Comparison of ENCODE assay signal across 8 cellular contexts in genomic region chr11:46389450-46390330, GRCh38. TPM values are rescaled to one million over a fixed set of nuclear protein-coding genes. Genes with fewer than 3 reads are reported as not detected.
DNase-seq lines count a peak whose midpoint lies in the region; ATAC-seq and TF ChIP-seq lines count a peak whose summit lies in the region.

No MANE protein-coding gene starts in this region.

- TF ChIP-seq RAD21 in Ishikawa (IDR thresholded peaks at IDR 0.05; ENCODE audit: low read depth), result peak; percentile 84

- TF ChIP-seq POLR2A in prostate gland (IDR thresholded peaks at IDR 0.05), result no peak

- no peak for ATAC-seq in HG02938 (IDR thresholded peaks at IDR 0.05; ENCODE audit: unreplicated experiment)

- peak overlapping the region; percentile 47 to 86 for H3K4me3 Mint-ChIP-seq in CD14-positive monocyte

- WGBS in prostate gland, result under 1% methylated on average over 70 of the region's 80 CpGs

- TF ChIP-seq EP300 in Ishikawa (IDR thresholded peaks at IDR 0.05; ENCODE audit: borderline replicate concordance), result 0 out of 2 replicates have a peak, but pooled peaks have one; percentile 17

- peak overlapping the region; percentile 21 to 35 for H3K4me3 ChIP-seq in prostate gland

- H3K27me3 ChIP-seq in prostate gland (replicated peaks; ENCODE audit: insufficient read depth), result peaks cover 6% of the 10 kb centered on the region

- no peak overlapping the region for H3K27ac ChIP-seq in prostate gland

- TF ChIP-seq CTCF in CD14-positive monocyte (IDR thresholded peaks at IDR 0.05), result peak; percentile 89
- TF ChIP-seq CTCF in prostate gland (IDR thresholded peaks at IDR 0.05), result peak; percentile 55 to 91 (median 79)

- peaks cover 9% of the 10 kb centered on the region for H3K4me1 ChIP-seq in prostate gland (replicated peaks)

- peaks cover 62 to 86% (median 73%) of the 10 kb centered on the region in 3 donors for H3K27me3 Mint-ChIP-seq in CD14-positive monocyte (ENCODE audit: low read depth in 3 of 3)

- no peaks in the 10 kb centered on the region for H3K36me3 ChIP-seq in prostate gland

- intact Hi-C loops in CD14-positive monocyte (cut with micrococcal nuclease), result loop anchor here (2.0 to 10.0 kb wide), 3 partner anchors 145 to 225 kb away; partner anchors contain the start of genes ATG13 (in 1 of the 2) and HARBI1 (in 1 of the 2)
- intact Hi-C loops in prostate gland (cut with DNase I), result loop anchor here (5.0 kb wide), 2 partner anchors 148 to 228 kb away; partner anchors contain the start of genes ATG13 and HARBI1

- H3K9me3 ChIP-seq in prostate gland, result no peaks in the 10 kb centered on the region

- peaks cover 0 to 2% of the 10 kb centered on the region in 2 donors for H3K36me3 Mint-ChIP-seq in CD14-positive monocyte

- H3K4me1 Mint-ChIP-seq in CD14-positive monocyte, result peaks cover 42% of the 10 kb centered on the region

- peaks cover 0 to 23% (median 6%) of the 10 kb centered on the region in 7 donors for H3K9me3 Mint-ChIP-seq in CD14-positive monocyte

- DNase-seq in CD14-positive monocyte (ENCODE audit: low spot score) (no peak), GM19238 (ENCODE audit: insufficient read length, low spot score) (peak; percentile 84), RPMI8226 (peak; percentile 61), anterior cingulate cortex (lab: John Stamatoyannopoulos, UW) (peak in 49 of 58 donors; percentile 29 to 83 (median 53)), hepatic stellate cell (ENCODE audit: low spot score) (peak; percentile 92), prostate gland (ENCODE audit: low spot score) (peak; percentile 54)

- no peak overlapping the region for H3K27ac Mint-ChIP-seq in CD14-positive monocyte

TF ChIP-seq in Ishikawa, 13 proteins besides CTCF, POLR2A, EP300 and RAD21:
- TF ChIP-seq CEBPB (IDR thresholded peaks at IDR 0.05) (no peak), CREB1 (IDR thresholded peaks at IDR 0.05; ENCODE audit: low read depth) (no peak), TCF12 (IDR thresholded peaks at IDR 0.05; ENCODE audit: low read depth) (0 out of 2 replicates have a peak, but pooled peaks have one; percentile 43), NFIC (IDR thresholded peaks at IDR 0.05) (no peak), USF1 (IDR thresholded peaks at IDR 0.05) (no peak), TAF1 (IDR thresholded peaks at IDR 0.05; ENCODE audit: low read depth) (no peak), EGR1 (IDR thresholded peaks at IDR 0.05) (peak; percentile 38; the same call in 1 of the 2 replicates), FOXM1 (IDR thresholded peaks at IDR 0.05; ENCODE audit: borderline replicate concordance, low read depth) (no peak), TEAD4 (IDR thresholded peaks at IDR 0.05) (peak; percentile 60), REST (IDR thresholded peaks at IDR 0.05; ENCODE audit: low read depth) (no peak), YY1 (IDR thresholded peaks at IDR 0.05; ENCODE audit: low read depth) (peak; percentile 52; the same call in 1 of the 2 replicates), MAX (IDR thresholded peaks at IDR 0.05) (peak; percentile 72), ZBTB7A (IDR thresholded peaks at IDR 0.05; ENCODE audit: low read depth) (0 out of 2 replicates have a peak, but pooled peaks have one; percentile 67)
TF ChIP-seq in Ishikawa: peak in this region for 6.

RNA-seq across cellular contexts. Expression of gene CHRM4, which starts 1.9 kb away (rescaled TPM):
- polyA plus RNA-seq in CD14-positive monocyte, result under 1 TPM in 1 of 2 donors, not detected in 1; 0.15 TPM
- total RNA-seq in prostate gland, result 1 to 10 TPM in 1 of 2 donors, not detected in 1; 2.8 TPM

RNA-seq across cellular contexts. Expression of gene MDK, which starts 8.2 kb away (rescaled TPM):
- polyA plus RNA-seq in CD14-positive monocyte, result not detected
- total RNA-seq in prostate gland, result 100 to 1,000 TPM in 1 of 2 donors, 10 to 100 TPM in 1; 71.6 to 164 TPM

RNA-seq across cellular contexts. Expression of gene DGKZ, which starts 42.4 kb away (rescaled TPM):
- polyA plus RNA-seq in CD14-positive monocyte, result 10 to 100 TPM; 30.4 to 33.4 TPM
- total RNA-seq in prostate gland, result 10 to 100 TPM; 53.6 to 95.0 TPM
